25 cellular contexts compared by ENCODE assay signal in the genomic region with DNA sequence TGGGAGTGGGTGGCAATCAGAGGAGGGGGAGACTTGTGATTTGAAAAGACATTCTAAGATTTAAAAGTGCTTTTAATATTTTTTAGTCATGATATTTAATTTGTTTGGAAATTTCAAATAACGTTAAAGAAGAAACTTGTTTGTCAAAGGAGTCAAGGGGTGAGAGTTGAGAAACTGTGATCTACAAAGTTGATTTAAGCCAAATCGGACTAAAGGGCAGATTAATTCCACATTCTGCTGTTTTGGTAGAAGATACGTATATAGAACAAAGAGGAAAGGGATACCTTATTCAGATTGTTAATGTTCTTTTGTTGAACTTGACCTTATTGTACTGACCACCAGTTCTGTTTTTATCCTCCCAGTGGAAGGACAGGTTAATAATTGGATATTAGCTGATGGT. TPM values are rescaled to one million over a fixed set of nuclear protein-coding genes. Genes with fewer than 3 reads are reported as not detected.
DNase-seq lines count a peak whose midpoint lies in the region; ATAC-seq and TF ChIP-seq lines count a peak whose summit lies in the region.
"Had no signal": no experiment of that assay in that cellular context is flagged by ENCODE, and none has a peak within 500 bp of the region (broad histone marks: within the 10 kb centered on the region; RNA-seq: fewer than 3 reads in every experiment).

No MANE protein-coding gene starts in this region.

- H3K4me1 Mint-ChIP-seq in stimulated activated naive CD8-positive, alpha-beta T cell treated with anti-CD3 and anti-CD28 coated beads, Interleukin-15, Interleukin-2, amounts not matched to agents 100 ng/mL and 50 ng/mL, for 24 hours (ENCODE audit: low read depth) = peaks cover 73% of the 10 kb centered on the region
- H3K4me1 Mint-ChIP-seq in activated T-helper 17 cell treated with anti-CD3 and anti-CD28 coated beads, Interleukin-2, amount 50 U/mL, for 72 hours = peaks cover 16% of the 10 kb centered on the region

- H3K4me3 ChIP-seq in subcutaneous abdominal adipose tissue (ENCODE audit: low read depth in 1 of 5, low read length in 5 of 5) (no peak overlapping the region), A673 (ENCODE audit: low read depth, low read length, poor library complexity, severe bottlenecking) (no peak overlapping the region), esophagus squamous epithelium (no peak overlapping the region)
- H3K4me3 ChIP-seq: A549, HAP-1, PC-9 had no signal

- no peak for TF ChIP-seq CTCF in A673 (conservative IDR thresholded peaks at IDR 0.05; ENCODE audit: low read depth, low read length)
- no peak for TF ChIP-seq CTCF in esophagus squamous epithelium (IDR thresholded peaks at IDR 0.05)

- CTCF ChIA-PET in A673 (lab: Charles Lee) = no interaction called here

- no peaks in the 10 kb centered on the region for H3K9me3 Mint-ChIP-seq in stimulated activated naive CD8-positive, alpha-beta T cell treated with anti-CD3 and anti-CD28 coated beads, Interleukin-15, Interleukin-2, amounts not matched to agents 100 ng/mL and 50 ng/mL, for 24 hours
- no peaks in the 10 kb centered on the region for H3K9me3 Mint-ChIP-seq in activated T-helper 17 cell treated with anti-CD3 and anti-CD28 coated beads, Interleukin-2, amount 50 U/mL, for 72 hours

- H3K36me3 Mint-ChIP-seq in stimulated activated naive CD8-positive, alpha-beta T cell treated with anti-CD3 and anti-CD28 coated beads, Interleukin-15, Interleukin-2, amounts not matched to agents 100 ng/mL and 50 ng/mL, for 24 hours (ENCODE audit: low read depth) = peaks cover 90% of the 10 kb centered on the region
- peaks cover 98% of the 10 kb centered on the region for H3K36me3 Mint-ChIP-seq in activated T-helper 17 cell treated with anti-CD3 and anti-CD28 coated beads, Interleukin-2, amount 50 U/mL, for 72 hours (ENCODE audit: low read depth)

- H3K36me3 ChIP-seq in subcutaneous abdominal adipose tissue (ENCODE audit: control insufficient read depth in 5 of 5, insufficient read depth in 5 of 5, low read length in 5 of 5) (peaks cover 4 to 24% (median 6%) of the 10 kb centered on the region in 5 donors), A673 (ENCODE audit: insufficient read depth, low read length, poor library complexity, severe bottlenecking) (peaks cover 58% of the 10 kb centered on the region), esophagus squamous epithelium (peaks cover 0 to 71% (median 7%) of the 10 kb centered on the region in 3 donors)

- TF ChIP-seq POLR2A in esophagus squamous epithelium (IDR thresholded peaks at IDR 0.05) = no peak

- no peaks in the 10 kb centered on the region for H3K9me3 ChIP-seq in subcutaneous abdominal adipose tissue (ENCODE audit: control insufficient read depth in 5 of 5, low read length in 5 of 5)
- H3K9me3 ChIP-seq in A673 (ENCODE audit: low read depth, low read length, poor library complexity, severe bottlenecking) = no peaks in the 10 kb centered on the region
- no peaks in the 10 kb centered on the region for H3K9me3 ChIP-seq in esophagus squamous epithelium
- H3K9me3 ChIP-seq: A549, Caco-2, HAP-1, SK-N-SH had no signal

- H3K27ac ChIP-seq in subcutaneous abdominal adipose tissue (ENCODE audit: low read depth, low read length) = peak overlapping the region; percentile 60
- H3K27ac ChIP-seq in A673 (ENCODE audit: low read depth, low read length, poor library complexity, severe bottlenecking) = no peak overlapping the region
- H3K27ac ChIP-seq in esophagus squamous epithelium = no peak overlapping the region
- H3K27ac ChIP-seq: A549, HL-60, PC-9 had no signal

- H3K9ac ChIP-seq in subcutaneous abdominal adipose tissue (ENCODE audit: low read length in 5 of 5) = peak overlapping the region in 1 of 5 donors; percentile 20
- H3K9ac ChIP-seq: SK-N-SH had no signal

- 68 to 81% methylated on average over 3 of the region's 3 CpGs for WGBS in esophagus squamous epithelium, 2 donors

- H3K27ac Mint-ChIP-seq in stimulated activated naive CD8-positive, alpha-beta T cell treated with anti-CD3 and anti-CD28 coated beads, Interleukin-15, Interleukin-2, amounts not matched to agents 100 ng/mL and 50 ng/mL, for 24 hours = peak overlapping the region; percentile 79
- H3K27ac Mint-ChIP-seq in activated T-helper 17 cell treated with anti-CD3 and anti-CD28 coated beads, Interleukin-2, amount 50 U/mL, for 72 hours = no peak overlapping the region
- H3K27ac Mint-ChIP-seq: CD4-positive, CD25-positive, alpha-beta regulatory T cell had no signal

- H3K4me3 Mint-ChIP-seq in stimulated activated naive CD8-positive, alpha-beta T cell treated with anti-CD3 and anti-CD28 coated beads, Interleukin-15, Interleukin-2, amounts not matched to agents 100 ng/mL and 50 ng/mL, for 24 hours = peak overlapping the region; percentile 53
- H3K4me3 Mint-ChIP-seq in activated T-helper 17 cell treated with anti-CD3 and anti-CD28 coated beads, Interleukin-2, amount 50 U/mL, for 72 hours = peak overlapping the region; percentile 9

- POLR2A ChIA-PET in A673 (lab: Charles Lee; ENCODE audit: low non-redundant PET) = no interaction called here

- no peak for DNase-seq in stimulated activated naive CD8-positive, alpha-beta T cell treated with anti-CD3 and anti-CD28 coated beads, Interleukin-15, Interleukin-2, amounts not matched to agents 100 U/mL and 50 U/mL, for 24 hours
- DNase-seq in islet precursor cell = peak; percentile 16
- no peak for DNase-seq in A673 (ENCODE audit: low spot score)
- DNase-seq in NCI-H2029 (lab: John Stamatoyannopoulos, UW) = no peak
- no peak for DNase-seq in esophagus squamous epithelium (lab: John Stamatoyannopoulos, UW)
- DNase-seq: Caco-2; CD4-positive, CD25-positive, alpha-beta regulatory T cell; DMS 273 treated with DMSO at 0.1 percent for 48 hours; DMS79 treated with DMSO at 0.1 percent for 48 hours; IMR-90; MV-4-11; NCI-H1417; NCI-H1694 treated with DMSO at 0.1 percent for 48 hours; NCI-H446; NCI-H526 treated with DMSO at 0.1 percent for 48 hours; PC-9; RPMI8226; SHP77 treated with DMSO at 0.1 percent for 48 hours; SK-N-SH had no signal

- H3K27me3 Mint-ChIP-seq in stimulated activated naive CD8-positive, alpha-beta T cell treated with anti-CD3 and anti-CD28 coated beads, Interleukin-15, Interleukin-2, amounts not matched to agents 100 ng/mL and 50 ng/mL, for 24 hours = no peaks in the 10 kb centered on the region
- H3K27me3 Mint-ChIP-seq in activated T-helper 17 cell treated with anti-CD3 and anti-CD28 coated beads, Interleukin-2, amount 50 U/mL, for 72 hours = no peaks in the 10 kb centered on the region
- H3K27me3 Mint-ChIP-seq: CD4-positive, CD25-positive, alpha-beta regulatory T cell had no signal

- H3K27me3 ChIP-seq in subcutaneous abdominal adipose tissue (ENCODE audit: control insufficient read depth in 5 of 5, insufficient read depth in 4 of 5, low read length in 5 of 5) (no peaks in the 10 kb centered on the region), A673 (replicated peaks; ENCODE audit: insufficient read depth, low read depth, low read length, poor library complexity) (no peaks in the 10 kb centered on the region), esophagus squamous epithelium (no peaks in the 10 kb centered on the region)

- peaks cover 3 to 45% (median 27%) of the 10 kb centered on the region in 5 donors for H3K4me1 ChIP-seq in subcutaneous abdominal adipose tissue (ENCODE audit: control insufficient read depth in 5 of 5, insufficient read depth in 5 of 5, low read length in 5 of 5)
- H3K4me1 ChIP-seq in A673 (ENCODE audit: insufficient read depth, low read length, poor library complexity, severe bottlenecking) = peaks cover 24% of the 10 kb centered on the region
- H3K4me1 ChIP-seq in esophagus squamous epithelium = peaks cover 10 to 68% (median 29%) of the 10 kb centered on the region in 3 donors

- no TSS peak for BruUV-seq in A673 (replicated peaks; lab: Mats Ljungman, UMichigan)

- ATAC-seq in stimulated activated naive CD8-positive, alpha-beta T cell treated with anti-CD3 and anti-CD28 coated beads, Interleukin-15, Interleukin-2, amounts not matched to agents 100 U/mL and 50 U/mL, for 24 hours = no peak
- no peak for ATAC-seq in activated T-helper 17 cell treated with anti-CD3 and anti-CD28 coated beads, Interleukin-2, amount 50 U/mL, for 72 hours (replicated peaks)
- ATAC-seq: A549 had no signal

- intact Hi-C loops in A673 (cut with micrococcal nuclease; ENCODE audit: unreplicated experiment) = no loop called here
- intact Hi-C loops in esophagus squamous epithelium (cut with DNase I) = no loop called here

RNA-seq across cellular contexts. Expression of a gene that starts 6.7 kb away (rescaled TPM):
- total RNA-seq in activated T-helper 17 cell treated with anti-CD3 and anti-CD28 coated beads, Interleukin-2, amount 50 U/mL, for 72 hours = 100 to 1,000 TPM; 536 to 964 TPM
- 393 and 400 TPM in 2 replicates for total RNA-seq in A673 (2021)
- 100 to 1,000 TPM; 225 to 571 (median 372) TPM for total RNA-seq in esophagus squamous epithelium

RNA-seq across cellular contexts. Expression of a gene that starts 36.9 kb away (rescaled TPM):
- total RNA-seq in activated T-helper 17 cell treated with anti-CD3 and anti-CD28 coated beads, Interleukin-2, amount 50 U/mL, for 72 hours = 1 to 10 TPM in 1 of 2 donors, under 1 TPM in 1; 0.69 to 4.6 TPM
- total RNA-seq in A673 (2021) (3.4 and 6.1 TPM in 2 replicates), esophagus squamous epithelium (10 to 100 TPM; 10.8 to 82.0 (median 20.8) TPM)
